In the genomic region with DNA sequence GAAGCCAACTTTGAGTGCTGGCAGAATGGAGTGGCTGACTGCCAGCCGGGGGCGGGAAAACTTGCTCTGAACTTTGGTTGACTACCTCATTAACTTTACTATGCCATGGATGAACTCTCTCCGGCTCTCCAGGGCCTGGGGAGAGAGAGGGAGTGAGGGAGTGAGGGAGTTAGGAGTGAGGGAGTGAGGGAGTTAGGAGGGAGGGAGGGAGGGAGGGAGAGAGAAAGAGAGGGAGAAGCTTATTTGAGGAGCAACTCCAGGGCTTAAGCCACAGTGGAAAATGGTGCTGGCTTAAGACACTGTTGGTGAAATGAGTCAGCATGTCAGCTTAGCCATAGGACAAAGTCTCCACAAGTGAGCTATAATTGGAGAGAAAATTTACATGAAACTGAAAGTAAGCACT, we compare ENCODE assay signal across 10 cellular contexts.
A peak's percentile ranks its signal among the peaks of the same experiment; 100 is the strongest.
DNase-seq lines count a peak whose midpoint lies in the region; ATAC-seq, FAIRE-seq and TF ChIP-seq lines count a peak whose summit lies in the region.
"Had no signal": no experiment of that assay in that cellular context is flagged by ENCODE, and none has a peak within 500 bp of the region (broad histone marks: within the 10 kb centered on the region; RNA-seq: fewer than 3 reads in every experiment).

No MANE protein-coding gene starts in this region.

- TF ChIP-seq CTCF in bronchial epithelial cell (IDR thresholded peaks at IDR 0.05; ENCODE audit: insufficient read depth, low read length, severe bottlenecking) (no peak), prostate gland (IDR thresholded peaks at IDR 0.05) (no peak)

- no peaks in the 10 kb centered on the region for H3K4me1 Mint-ChIP-seq in CD8-positive, alpha-beta memory T cell

- no peak overlapping the region for H3K27ac ChIP-seq in prostate gland
- H3K27ac ChIP-seq in CD8-positive, alpha-beta memory T cell (ENCODE audit: low read depth, low read length) = no peak overlapping the region
- H3K27ac ChIP-seq: gastrocnemius medialis had no signal

- FAIRE-seq in HTR-8/SVneo (lab: Jason Lieb, UNC) = peak; percentile 58
- FAIRE-seq in bronchial epithelial cell (lab: Jason Lieb, UNC) = no peak

- TF ChIP-seq POLR2A in prostate gland (IDR thresholded peaks at IDR 0.05) = no peak

- H3K9me3 ChIP-seq in prostate gland = no peaks in the 10 kb centered on the region
- no peaks in the 10 kb centered on the region for H3K9me3 ChIP-seq in CD8-positive, alpha-beta memory T cell (ENCODE audit: low read length)
- H3K9me3 ChIP-seq: gastrocnemius medialis had no signal

- peak; percentile 66 for ATAC-seq in GM18858 (IDR thresholded peaks at IDR 0.05; ENCODE audit: unreplicated experiment)
- ATAC-seq in activated CD4-positive, CD25-positive, alpha-beta regulatory T cell treated with anti-CD3 and anti-CD28 coated beads, Interleukin-2, amount 50 U/mL, for 24 hours = no peak
- ATAC-seq: sciatic nerve had no signal

- no peaks in the 10 kb centered on the region for H3K4me1 ChIP-seq in prostate gland (replicated peaks)
- H3K4me1 ChIP-seq in CD8-positive, alpha-beta memory T cell (ENCODE audit: insufficient read depth, low read length) = no peaks in the 10 kb centered on the region
- H3K4me1 ChIP-seq: gastrocnemius medialis had no signal

- H3K27ac Mint-ChIP-seq in CD8-positive, alpha-beta memory T cell = no peak overlapping the region

- intact Hi-C loops in prostate gland (cut with DNase I) = no loop called here

- peaks cover 0 to 11% (median 9%) of the 10 kb centered on the region in 5 donors for H3K9me3 Mint-ChIP-seq in CD8-positive, alpha-beta memory T cell

- 8% methylated on average over 3 of the region's 3 CpGs for WGBS in prostate gland

- POLR2A ChIA-PET in CD8-positive, alpha-beta memory T cell (lab: Charles Lee) = no interaction called here

- no peak overlapping the region for H3K4me3 Mint-ChIP-seq in CD8-positive, alpha-beta memory T cell

- H3K27me3 ChIP-seq in bronchial epithelial cell (ENCODE audit: control insufficient read depth, insufficient read depth, low read length) (no peaks in the 10 kb centered on the region), prostate gland (replicated peaks; ENCODE audit: insufficient read depth) (no peaks in the 10 kb centered on the region)
- H3K27me3 ChIP-seq in CD8-positive, alpha-beta memory T cell (ENCODE audit: insufficient read depth, low read length, poor library complexity, severe bottlenecking) = no peaks in the 10 kb centered on the region
- H3K27me3 ChIP-seq: gastrocnemius medialis had no signal

- peak; percentile 34 for DNase-seq in HTR-8/SVneo (ENCODE audit: insufficient read length, low spot score)
- peak; percentile 16 for DNase-seq in bronchial epithelial cell (ENCODE audit: low read depth)
- DNase-seq in prostate gland (ENCODE audit: low spot score) = peak; percentile 4
- no peak for DNase-seq in effector CD4-positive, alpha-beta T cell
- DNase-seq in CD8-positive, alpha-beta memory T cell = no peak
- no peak for DNase-seq in NCI-H748 (lab: John Stamatoyannopoulos, UW; ENCODE audit: unreplicated experiment)
- DNase-seq: gastrocnemius medialis had no signal

- H3K27me3 Mint-ChIP-seq in CD8-positive, alpha-beta memory T cell = peaks cover 0 to 6% of the 10 kb centered on the region in 2 donors

- peaks cover 0 to 19% (median 2%) of the 10 kb centered on the region in 3 donors for H3K36me3 Mint-ChIP-seq in CD8-positive, alpha-beta memory T cell

- no peaks in the 10 kb centered on the region for H3K36me3 ChIP-seq in bronchial epithelial cell (ENCODE audit: control insufficient read depth, insufficient read depth, low read length)
- no peaks in the 10 kb centered on the region for H3K36me3 ChIP-seq in prostate gland
- no peaks in the 10 kb centered on the region for H3K36me3 ChIP-seq in CD8-positive, alpha-beta memory T cell (ENCODE audit: insufficient read depth, low read length)
- H3K36me3 ChIP-seq: gastrocnemius medialis had no signal

- H3K4me3 ChIP-seq in bronchial epithelial cell (ENCODE audit: low read depth, low read length) (no peak overlapping the region), prostate gland (no peak overlapping the region)
- H3K4me3 ChIP-seq in CD8-positive, alpha-beta memory T cell (ENCODE audit: low read length) = no peak overlapping the region
- H3K4me3 ChIP-seq: gastrocnemius medialis had no signal

- CTCF ChIA-PET in CD8-positive, alpha-beta memory T cell (lab: Charles Lee) = interaction anchor here (1.4 kb wide), 1 partner anchor 17 kb away, joined by 5 read pairs; no protein-coding TSS in a partner anchor

Comparison
In these comparisons a context has a peak if more than half of its experiments do, and no peak if none do; other contexts are left out.
1. DNase-seq: peak in HTR-8/SVneo (single experiment), bronchial epithelial cell (single experiment) and prostate gland (single experiment); none in effector CD4-positive, alpha-beta T cell (single experiment), CD8-positive, alpha-beta memory T cell (0 of 5) and NCI-H748 (single experiment).